In genomic region chr7:116226664-116227063, GRCh38 we compare ENCODE assay signal across 18 cellular contexts. TPM values are rescaled to one million over a fixed set of nuclear protein-coding genes. Genes with fewer than 3 reads are reported as not detected.
DNase-seq lines count a peak whose midpoint lies in the region; ATAC-seq and TF ChIP-seq lines count a peak whose summit lies in the region.
"Had no signal": no experiment of that assay in that cellular context is flagged by ENCODE, and none has a peak within 500 bp of the region (broad histone marks: within the 10 kb centered on the region; RNA-seq: fewer than 3 reads in every experiment).

No MANE protein-coding gene starts in this region.

- DNase-seq in CD4-positive, CD25-positive, alpha-beta regulatory T cell, result no peak
- DNase-seq in T-cell, result no peak
- no peak for DNase-seq in epithelial cell of prostate (ENCODE audit: low read depth, low spot score)
- no peak for DNase-seq in osteocyte (ENCODE audit: extremely low spot score, unreplicated experiment)
- DNase-seq in mesenteric fat pad (ENCODE audit: low spot score), result no peak
- DNase-seq in activated naive CD4-positive, alpha-beta T cell treated with anti-CD3 and anti-CD28 coated beads, Interleukin-2, amount 50 U/mL, for 16 hours, result no peak
- DNase-seq: activated CD4-positive, alpha-beta T cell treated with anti-CD3 and anti-CD28 coated beads for 4 hours; activated naive CD4-positive, alpha-beta T cell treated with Interleukin-2 at 50 U/mL for 16 hours; effector CD4-positive, alpha-beta T cell; GF-D8; H9; left lung; NCI-H1694 treated with DMSO at 0.1 percent for 48 hours; NCI-H226; Right ventricle myocardium superior had no signal

- no peaks in the 10 kb centered on the region for H3K27me3 Mint-ChIP-seq in CD4-positive, CD25-positive, alpha-beta regulatory T cell
- H3K27me3 Mint-ChIP-seq in T-cell (no peaks in the 10 kb centered on the region), osteocyte (ENCODE audit: unreplicated experiment) (no peaks in the 10 kb centered on the region)

- H3K9me3 Mint-ChIP-seq in CD4-positive, CD25-positive, alpha-beta regulatory T cell, result no peaks in the 10 kb centered on the region
- H3K9me3 Mint-ChIP-seq in T-cell (no peaks in the 10 kb centered on the region), osteocyte (ENCODE audit: unreplicated experiment) (no peaks in the 10 kb centered on the region)
- H3K9me3 Mint-ChIP-seq: H9 had no signal

- CTCF ChIA-PET in T-cell (lab: Charles Lee), result interaction anchor here (0.7 to 2.7 kb wide), 6 partner anchors 9 to 96 kb away, joined by 3 to 14 read pairs (median 8); no protein-coding TSS in a partner anchor

- no peaks in the 10 kb centered on the region for H3K9me3 ChIP-seq in CD4-positive, CD25-positive, alpha-beta regulatory T cell (ENCODE audit: control insufficient read depth in 2 of 2, low read length in 2 of 2)
- H3K9me3 ChIP-seq: left lung had no signal

- no peaks in the 10 kb centered on the region for H3K27me3 ChIP-seq in CD4-positive, CD25-positive, alpha-beta regulatory T cell (ENCODE audit: control insufficient read depth, insufficient read depth, low read length)
- H3K27me3 ChIP-seq: cardiac muscle cell, left lung had no signal

- no peaks in the 10 kb centered on the region for H3K36me3 Mint-ChIP-seq in CD4-positive, CD25-positive, alpha-beta regulatory T cell
- peaks cover 16% of the 10 kb centered on the region for H3K36me3 Mint-ChIP-seq in T-cell
- H3K36me3 Mint-ChIP-seq in osteocyte (ENCODE audit: unreplicated experiment), result no peaks in the 10 kb centered on the region

- H3K4me1 Mint-ChIP-seq in CD4-positive, CD25-positive, alpha-beta regulatory T cell, result peaks cover 66 to 93% (median 80%) of the 10 kb centered on the region in 4 donors
- H3K4me1 Mint-ChIP-seq in T-cell (peaks cover 89 to 95% (median 93%) of the 10 kb centered on the region in 3 donors), osteocyte (ENCODE audit: unreplicated experiment) (peaks cover 96% of the 10 kb centered on the region)

- POLR2A ChIA-PET in T-cell (lab: Charles Lee), result interaction anchor here in 1 of 2 donors (0.7 to 1.9 kb wide), 2 partner anchors 14 to 18 kb away, joined by 4 to 10 read pairs; no protein-coding TSS in a partner anchor

- H3K4me3 ChIP-seq in CD4-positive, CD25-positive, alpha-beta regulatory T cell (ENCODE audit: low read depth, low read length), result no peak overlapping the region
- H3K4me3 ChIP-seq: cardiac muscle cell, left lung had no signal

- peaks cover 76% of the 10 kb centered on the region for H3K4me1 ChIP-seq in CD4-positive, CD25-positive, alpha-beta regulatory T cell (ENCODE audit: control insufficient read depth, insufficient read depth, low read length, poor library complexity, severe bottlenecking)

- H3K36me3 ChIP-seq in CD4-positive, CD25-positive, alpha-beta regulatory T cell (ENCODE audit: control insufficient read depth, insufficient read depth, low read length), result no peaks in the 10 kb centered on the region
- H3K36me3 ChIP-seq: cardiac muscle cell, left lung had no signal

- peak overlapping the region in 1 of 3 donors; percentile 55 for H3K27ac Mint-ChIP-seq in CD4-positive, CD25-positive, alpha-beta regulatory T cell
- peak overlapping the region; percentile 50 to 79 for H3K27ac Mint-ChIP-seq in T-cell
- H3K27ac Mint-ChIP-seq in osteocyte (ENCODE audit: unreplicated experiment), result peak overlapping the region; percentile 86
- H3K27ac Mint-ChIP-seq: H9 had no signal

- peak overlapping the region in 3 of 4 donors; percentile 10 to 49 (median 37) for H3K4me3 Mint-ChIP-seq in CD4-positive, CD25-positive, alpha-beta regulatory T cell
- H3K4me3 Mint-ChIP-seq in T-cell (peak overlapping the region in 1 of 3 donors; percentile 41), osteocyte (ENCODE audit: unreplicated experiment) (no peak overlapping the region)
- H3K4me3 Mint-ChIP-seq: H9 had no signal

- no peak for TF ChIP-seq CTCF in osteocyte (IDR thresholded peaks at IDR 0.05)

- H3K27ac ChIP-seq in CD4-positive, CD25-positive, alpha-beta regulatory T cell (ENCODE audit: insufficient read depth, low read length, poor library complexity, severe bottlenecking), result no peak overlapping the region
- H3K27ac ChIP-seq in epithelial cell of prostate, result peak overlapping the region; percentile 34
- H3K27ac ChIP-seq: cardiac muscle cell, left lung had no signal

- no peak for ATAC-seq in CD4-positive, CD25-positive, alpha-beta regulatory T cell (ENCODE audit: low read depth in 2 of 2)
- ATAC-seq in T-cell (replicated peaks in 1 of 4), result no peak
- no peak for ATAC-seq in HG03378 (IDR thresholded peaks at IDR 0.05; ENCODE audit: unreplicated experiment)
- ATAC-seq in GM18868 (IDR thresholded peaks at IDR 0.05; ENCODE audit: unreplicated experiment), result no peak
- ATAC-seq: left lung had no signal

RNA-seq across cellular contexts. Expression of gene TES, which starts 16.3 kb away (rescaled TPM):
- total RNA-seq in CD4-positive, CD25-positive, alpha-beta regulatory T cell, result 91.6 TPM
- 100 to 1,000 TPM; 144 to 198 (median 191) TPM for polyA plus RNA-seq in CD4-positive, CD25-positive, alpha-beta regulatory T cell
- 100 to 1,000 TPM; 101 to 132 (median 117) TPM for total RNA-seq in T-cell
- total RNA-seq in osteocyte, result 228 and 232 TPM in 2 replicates
- total RNA-seq in mesenteric fat pad, result 30.3 TPM
